Comparison of ENCODE assay signal across 18 cellular contexts in the genomic region with DNA sequence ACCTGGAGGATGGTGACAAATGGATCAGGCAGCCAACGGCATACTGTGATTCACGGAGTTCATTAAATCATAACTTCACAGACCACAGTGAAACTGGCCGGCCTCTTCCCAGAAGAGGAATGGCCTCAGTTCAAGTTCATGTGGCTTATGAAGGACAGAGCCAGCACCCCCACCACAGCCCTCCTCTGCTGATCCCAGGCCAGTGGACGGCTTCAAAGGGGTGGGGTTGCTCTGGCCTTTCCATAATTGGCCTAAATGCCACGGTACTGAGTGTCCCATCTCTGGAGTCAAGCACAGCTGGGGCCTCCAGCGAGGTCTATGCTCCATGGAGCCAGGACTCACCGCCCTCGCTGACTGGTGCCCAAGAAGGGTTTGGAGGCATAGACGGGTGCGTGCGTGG. TPM values are rescaled to one million over a fixed set of nuclear protein-coding genes. Genes with fewer than 3 reads are reported as not detected.
A peak's percentile ranks its signal among the peaks of the same experiment; 100 is the strongest.
DNase-seq lines count a peak whose midpoint lies in the region; ATAC-seq, FAIRE-seq and TF ChIP-seq lines count a peak whose summit lies in the region.
"Had no signal": no experiment of that assay in that cellular context is flagged by ENCODE, and none has a peak within 500 bp of the region (broad histone marks: within the 10 kb centered on the region; RNA-seq: fewer than 3 reads in every experiment).

No MANE protein-coding gene starts in this region.

- H3K9ac ChIP-seq in GM23248, result no peak overlapping the region

- H3K36me3 ChIP-seq in GM23248 (ENCODE audit: low read depth) (no peaks in the 10 kb centered on the region), pancreas (no peaks in the 10 kb centered on the region)

- H3K4me3 ChIP-seq in AG09309 (ENCODE audit: control insufficient read depth, low read depth, low read length), result no peak overlapping the region
- H3K4me3 ChIP-seq in GM23248, result no peak overlapping the region
- H3K4me3 ChIP-seq in fibroblast of mammary gland (ENCODE audit: control insufficient read depth, low read depth, low read length), result no peak overlapping the region
- H3K4me3 ChIP-seq in pancreas, result no peak overlapping the region
- H3K4me3 ChIP-seq: K562 had no signal

- FAIRE-seq in pancreas (lab: Jason Lieb, UNC), result no peak
- FAIRE-seq: K562 had no signal

- H3F3A ChIP-seq in GM23248 (ENCODE audit: insufficient read depth), result no peaks in the 10 kb centered on the region

- TF ChIP-seq CTCF in AG09309 (IDR thresholded peaks at IDR 0.05; ENCODE audit: control insufficient read depth, insufficient read depth, low read depth, low read length, missing control alignments) (no peak), fibroblast of mammary gland (conservative IDR thresholded peaks at IDR 0.05; ENCODE audit: control insufficient read depth, insufficient read depth, low read depth, low read length) (no peak), pancreas (IDR thresholded peaks at IDR 0.05) (no peak)

- no peak overlapping the region for H3K27ac ChIP-seq in GM23248
- no peak overlapping the region for H3K27ac ChIP-seq in pancreas

- in situ Hi-C loops in GM23248 (cut with MboI), result no loop called here

- peak; percentile 16 for DNase-seq in AG09309 (ENCODE audit: low read depth)
- DNase-seq in GM23248, result peak; percentile 9
- peak; percentile 14 for DNase-seq in fibroblast of mammary gland (ENCODE audit: low read depth)
- no peak for DNase-seq in pancreas
- DNase-seq in activated CD4-positive, alpha-beta T cell treated with anti-CD3 and anti-CD28 coated beads, Interleukin-2, amount 50 U/mL, for 1 hour, result no peak
- DNase-seq in activated T-cell treated with anti-CD3 and anti-CD28 coated beads, Interleukin-2, amount 50 U/mL, for 1 hour, result no peak
- DNase-seq in activated gamma-delta T cell treated with Interleukin-2 at 50 U/mL for 16 hours, result no peak
- DNase-seq: DMS 273 treated with DMSO at 0.1 percent for 48 hours, NCI-H146, NCI-H2227 treated with DMSO at 0.1 percent for 48 hours, NCI-H524 treated with DMSO at 0.1 percent for 48 hours, RPMI8226 had no signal

- H3K79me2 ChIP-seq in GM23248 (ENCODE audit: insufficient read depth), result no peaks in the 10 kb centered on the region

- H3K27me3 ChIP-seq in GM23248 (replicated peaks; ENCODE audit: insufficient read depth) (no peaks in the 10 kb centered on the region), pancreas (no peaks in the 10 kb centered on the region)

- no peaks in the 10 kb centered on the region for H3K9me3 ChIP-seq in GM23248 (ENCODE audit: low read depth)
- no peaks in the 10 kb centered on the region for H3K9me3 ChIP-seq in pancreas

- no peaks in the 10 kb centered on the region for H4K20me1 ChIP-seq in GM23248 (ENCODE audit: insufficient read depth)

- WGBS in GM23248 (ENCODE audit: low coverage in 1 of 2, low lambda C conversion rate in 2 of 2, missing lambda C conversion rate in 2 of 2), 2 experiments, result 63 to 74% methylated on average over 8 to 11 of the region's 11 CpGs
- 86 to 88% methylated on average over 11 of the region's 11 CpGs for WGBS in pancreas, 2 donors

- ATAC-seq in pancreas (peak in 3 of 4 donors; percentile 29 to 58 (median 37)), GM18498 (IDR thresholded peaks at IDR 0.05; ENCODE audit: unreplicated experiment) (no peak)
- ATAC-seq: K562 had no signal

- no peak overlapping the region for H2AFZ ChIP-seq in GM23248

- no peaks in the 10 kb centered on the region for H3K4me1 ChIP-seq in GM23248 (ENCODE audit: insufficient read depth)
- no peaks in the 10 kb centered on the region for H3K4me1 ChIP-seq in pancreas

- H3K9me2 ChIP-seq in GM23248 (ENCODE audit: insufficient read depth), result no peaks in the 10 kb centered on the region

- H3K4me2 ChIP-seq in GM23248 (ENCODE audit: unreplicated experiment), result no peak overlapping the region

- intact Hi-C loops in pancreas (cut with DNase I), result no loop called here

RNA-seq across cellular contexts. Expression of a gene that starts 21.4 kb away (rescaled TPM):
- 21.5 and 24.0 TPM in 2 replicates for total RNA-seq in GM23248 (2014; rRNA removed; shearing (Covaris generic))
- 38.8 and 39.0 TPM in 2 replicates for polyA plus RNA-seq in GM23248 (2016; fragmentation: Nextera tagmentation; extraction: Ambion mirVana)
- total RNA-seq in pancreas, result 10 to 100 TPM in 2 of 6 donors, 1 to 10 TPM in 4; 5.7 to 19.2 (median 7.2) TPM
- 10 to 100 TPM; 18.0 to 26.1 TPM for polyA plus RNA-seq in pancreas

RNA-seq across cellular contexts. Expression of a gene that starts 21.5 kb away (rescaled TPM):
- total RNA-seq in GM23248 (2014; rRNA removed; shearing (Covaris generic)), result 18.7 and 20.4 TPM in 2 replicates
- polyA plus RNA-seq in GM23248 (2016; fragmentation: Nextera tagmentation; extraction: Ambion mirVana) (83.2 and 90.9 TPM in 2 replicates), pancreas (10 to 100 TPM; 49.2 to 55.2 TPM)
- 10 to 100 TPM; 16.0 to 35.5 (median 23.0) TPM for total RNA-seq in pancreas

RNA-seq across cellular contexts. Expression of a gene that starts 23.7 kb away (rescaled TPM):
- 105 and 150 TPM in 2 replicates for total RNA-seq in GM23248 (2014; rRNA removed; shearing (Covaris generic))
- polyA plus RNA-seq in GM23248 (2016; fragmentation: Nextera tagmentation; extraction: Ambion mirVana) (224 and 226 TPM in 2 replicates), pancreas (10 to 100 TPM; 82.7 to 88.2 TPM)
- total RNA-seq in pancreas, result 10 to 100 TPM; 38.8 to 85.4 (median 61.6) TPM

RNA-seq across cellular contexts. Expression of a gene that starts 31.1 kb away (rescaled TPM):
- total RNA-seq in GM23248 (2014; rRNA removed; shearing (Covaris generic)), result not detected in 2 replicates
- polyA plus RNA-seq in GM23248 (2016; fragmentation: Nextera tagmentation; extraction: Ambion mirVana) (not detected in 2 replicates), pancreas (under 1 TPM; 0.63 to 0.65 TPM)
- total RNA-seq in pancreas, result under 1 TPM in 3 of 6 donors, not detected in 3; 0.23 to 0.35 (median 0.24) TPM
- total RNA-seq: A673, Daoy, H4 had no signal
- polyA plus RNA-seq: BJ had no signal

RNA-seq across cellular contexts. Expression of a gene that starts 31.8 kb away (rescaled TPM):
- total RNA-seq in GM23248 (2014; rRNA removed; shearing (Covaris generic)), result 11.3 and 14.2 TPM in 2 replicates
- polyA plus RNA-seq in GM23248 (2016; fragmentation: Nextera tagmentation; extraction: Ambion mirVana) (5.4 and 5.9 TPM in 2 replicates), pancreas (under 1 TPM; 0.30 to 0.35 TPM)
- total RNA-seq in pancreas, result 1 to 10 TPM in 4 of 6 donors, under 1 TPM in 2; 0.12 to 1.8 (median 1.4) TPM

Comparison
In these comparisons a context has a peak if more than half of its experiments do, and no peak if none do; other contexts are left out.
1. DNase-seq: peak in AG09309 (single experiment), GM23248 (single experiment) and fibroblast of mammary gland (single experiment); none in pancreas (0 of 6), activated CD4-positive, alpha-beta T cell treated with anti-CD3 and anti-CD28 coated beads, Interleukin-2, amount 50 U/mL, for 1 hour (single experiment), activated T-cell treated with anti-CD3 and anti-CD28 coated beads, Interleukin-2, amount 50 U/mL, for 1 hour (single experiment) and activated gamma-delta T cell treated with Interleukin-2 at 50 U/mL for 16 hours (single experiment).